In genomic region chr2:183089192-183089851, GRCh38 we compare ENCODE assay signal across 1 cellular context.
TF ChIP-seq lines count a peak whose summit lies in the region.

No MANE protein-coding gene starts in this region.

TF ChIP-seq in H1, 55 proteins besides CTCF, POLR2A, EP300 and RAD21:
- no peak for TF ChIP-seq MAX (IDR thresholded peaks at IDR 0.05)
- TF ChIP-seq SP1 (IDR thresholded peaks at IDR 0.05; ENCODE audit: low read depth, low read length) = no peak
- no peak for TF ChIP-seq NANOG (IDR thresholded peaks at IDR 0.05; ENCODE audit: insufficient read depth, low read depth, low read length, poor library complexity, severe bottlenecking)
- no peak for TF ChIP-seq RNF2 (IDR thresholded peaks at IDR 0.05; ENCODE audit: borderline replicate concordance, low read depth, low read length, missing control alignments, poor library complexity, severe bottlenecking)
- TF ChIP-seq TEAD4 (IDR thresholded peaks at IDR 0.05; ENCODE audit: low read depth, low read length) = no peak
- TF ChIP-seq CBX8 (IDR thresholded peaks at IDR 0.05; ENCODE audit: borderline replicate concordance, low read depth, low read length) = no peak
- TF ChIP-seq NRF1 (IDR thresholded peaks at IDR 0.05; ENCODE audit: low read depth, low read length) = no peak
- no peak for TF ChIP-seq E2F6 (IDR thresholded peaks at IDR 0.05)
